In genomic region chr19:46614114-46614701, GRCh38 we compare ENCODE assay signal across 8 cellular contexts. TPM values are rescaled to one million over a fixed set of nuclear protein-coding genes. Genes with fewer than 3 reads are reported as not detected.
DNase-seq lines count a peak whose midpoint lies in the region; ATAC-seq and TF ChIP-seq lines count a peak whose summit lies in the region.

No MANE protein-coding gene starts in this region.

- H3K9me3 Mint-ChIP-seq in activated CD8-positive, alpha-beta T cell treated with anti-CD3 and anti-CD28 coated beads for 36 hours, result no peaks in the 10 kb centered on the region

- peak; percentile 96 for TF ChIP-seq CTCF in activated CD8-positive, alpha-beta T cell treated with anti-CD3 and anti-CD28 coated beads for 36 hours (IDR thresholded peaks at IDR 0.05)

- CTCF ChIA-PET in activated CD8-positive, alpha-beta T cell treated with anti-CD3 and anti-CD28 coated beads for 36 hours (lab: Charles Lee), result interaction anchor here (0.6 to 19.7 kb wide), 22 partner anchors 8 to 131 kb away, joined by 3 to 300 read pairs (median 5); partner anchors contain the start of genes CALM3, DACT3, GNG8 and PTGIR

- H3K36me3 Mint-ChIP-seq in activated CD8-positive, alpha-beta T cell treated with anti-CD3 and anti-CD28 coated beads for 36 hours (ENCODE audit: low read depth), result peaks cover 38% of the 10 kb centered on the region

- H3K27ac ChIP-seq in effector memory CD4-positive, alpha-beta T cell (ENCODE audit: insufficient read depth, low read length, poor library complexity, severe bottlenecking), result no peak overlapping the region

- H3K36me3 ChIP-seq in effector memory CD4-positive, alpha-beta T cell (ENCODE audit: control insufficient read depth, insufficient read depth, low read length), result peaks cover 9% of the 10 kb centered on the region

- peaks cover 72% of the 10 kb centered on the region for H3K4me1 Mint-ChIP-seq in activated CD8-positive, alpha-beta T cell treated with anti-CD3 and anti-CD28 coated beads for 36 hours (ENCODE audit: low read depth)

- H3K4me3 Mint-ChIP-seq in activated CD8-positive, alpha-beta T cell treated with anti-CD3 and anti-CD28 coated beads for 36 hours, result peak overlapping the region; percentile 32

- H3K4me1 ChIP-seq in effector memory CD4-positive, alpha-beta T cell (ENCODE audit: control insufficient read depth, insufficient read depth, low read length, poor library complexity, severe bottlenecking), result peaks cover 52% of the 10 kb centered on the region

- no peaks in the 10 kb centered on the region for H3K27me3 ChIP-seq in effector memory CD4-positive, alpha-beta T cell (replicated peaks; ENCODE audit: control insufficient read depth, insufficient read depth, low read length, poor library complexity, severe bottlenecking)

- POLR2A ChIA-PET in activated CD8-positive, alpha-beta T cell treated with anti-CD3 and anti-CD28 coated beads for 36 hours (lab: Charles Lee), result interaction anchor here (0.6 to 14.9 kb wide), 7 partner anchors 9 to 114 kb away, joined by 3 to 232 read pairs (median 3); partner anchors contain the start of gene CALM3

- H3K27ac Mint-ChIP-seq in activated CD8-positive, alpha-beta T cell treated with anti-CD3 and anti-CD28 coated beads for 36 hours, result peak overlapping the region; percentile 89

- no peak overlapping the region for H3K4me3 ChIP-seq in effector memory CD4-positive, alpha-beta T cell (ENCODE audit: insufficient read depth, low read depth, low read length, poor library complexity, severe bottlenecking)

- intact Hi-C loops in activated CD8-positive, alpha-beta T cell treated with anti-CD3 and anti-CD28 coated beads for 36 hours (cut with micrococcal nuclease), result loop anchor here (1.0 to 10.0 kb wide), 2 partner anchors 48 to 111 kb away; no protein-coding TSS in a partner anchor

- no peaks in the 10 kb centered on the region for H3K9me3 ChIP-seq in effector memory CD4-positive, alpha-beta T cell (ENCODE audit: control insufficient read depth, low read length)

- ATAC-seq in HG02798 (IDR thresholded peaks at IDR 0.05; ENCODE audit: poor library complexity, unreplicated experiment), result peak; percentile 62
- peak; percentile 55 for ATAC-seq in activated CD8-positive, alpha-beta T cell treated with anti-CD3 and anti-CD28 coated beads for 36 hours
- ATAC-seq in HG02970 (IDR thresholded peaks at IDR 0.05; ENCODE audit: low FRiP score, unreplicated experiment), result no peak

- no peaks in the 10 kb centered on the region for H3K27me3 Mint-ChIP-seq in activated CD8-positive, alpha-beta T cell treated with anti-CD3 and anti-CD28 coated beads for 36 hours

- peak; percentile 74 for DNase-seq in COLO668 (lab: John Stamatoyannopoulos, UW; ENCODE audit: unreplicated experiment)
- peak; percentile 69 for DNase-seq in NCI-H748 treated with DMSO at 0.1 percent for 48 hours (lab: John Stamatoyannopoulos, UW)
- DNase-seq in activated CD8-positive, alpha-beta T cell treated with anti-CD3 and anti-CD28 coated beads for 36 hours, result peak; percentile 92
- DNase-seq in effector memory CD4-positive, alpha-beta T cell, result peak; percentile 54 to 70 (median 60)
- peak; percentile 89 for DNase-seq in midbrain (lab: John Stamatoyannopoulos, UW)
- peak; percentile 94 for DNase-seq in stimulated activated CD8-positive, alpha-beta memory T cell treated with anti-CD3 and anti-CD28 coated beads, Interleukin-4, amount 100 ng/mL, for 48 hours

RNA-seq across cellular contexts. Expression of gene PTGIR, which starts 10.7 kb away (rescaled TPM):
- 10 to 100 TPM; 45.4 to 48.8 TPM for total RNA-seq in activated CD8-positive, alpha-beta T cell treated with anti-CD3 and anti-CD28 coated beads for 36 hours

RNA-seq across cellular contexts. Expression of gene CALM3, which starts 13.1 kb away (rescaled TPM):
- total RNA-seq in activated CD8-positive, alpha-beta T cell treated with anti-CD3 and anti-CD28 coated beads for 36 hours, result 100 to 1,000 TPM; 565 to 582 TPM

RNA-seq across cellular contexts. Expression of gene GNG8, which starts 21.8 kb away (rescaled TPM):
- total RNA-seq in activated CD8-positive, alpha-beta T cell treated with anti-CD3 and anti-CD28 coated beads for 36 hours, result 10 to 100 TPM; 33.0 to 45.4 TPM

RNA-seq across cellular contexts. Expression of gene DACT3, which starts 46.8 kb away (rescaled TPM):
- 1 to 10 TPM; 5.8 to 6.1 TPM for total RNA-seq in activated CD8-positive, alpha-beta T cell treated with anti-CD3 and anti-CD28 coated beads for 36 hours
